Comparison of ENCODE assay signal across 1 cellular context in genomic region chr2:161871113-161871512, GRCh38.
TF ChIP-seq lines count a peak whose summit lies in the region.

No MANE protein-coding gene starts in this region.

TF ChIP-seq in HCT116, 20 proteins besides CTCF, POLR2A, EP300 and RAD21 (continued from another document):
- TF ChIP-seq SIN3A (IDR thresholded peaks at IDR 0.05; ENCODE audit: low read depth) (no peak), EZH2 (IDR thresholded peaks at IDR 0.05) (no peak), EZH2phosphoT487 (IDR thresholded peaks at IDR 0.05; ENCODE audit: borderline replicate concordance) (no peak), ZNF274 (IDR thresholded peaks at IDR 0.05; ENCODE audit: low read depth, low read length) (no peak), ZFX (IDR thresholded peaks at IDR 0.05) (no peak), EGR1 (IDR thresholded peaks at IDR 0.05; ENCODE audit: low read depth) (no peak), TCF7L2 (IDR thresholded peaks at IDR 0.05; ENCODE audit: borderline replicate concordance, extremely low read depth, insufficient read depth, insufficient read length) (no peak)
- TF ChIP-seq, protein P1, sequence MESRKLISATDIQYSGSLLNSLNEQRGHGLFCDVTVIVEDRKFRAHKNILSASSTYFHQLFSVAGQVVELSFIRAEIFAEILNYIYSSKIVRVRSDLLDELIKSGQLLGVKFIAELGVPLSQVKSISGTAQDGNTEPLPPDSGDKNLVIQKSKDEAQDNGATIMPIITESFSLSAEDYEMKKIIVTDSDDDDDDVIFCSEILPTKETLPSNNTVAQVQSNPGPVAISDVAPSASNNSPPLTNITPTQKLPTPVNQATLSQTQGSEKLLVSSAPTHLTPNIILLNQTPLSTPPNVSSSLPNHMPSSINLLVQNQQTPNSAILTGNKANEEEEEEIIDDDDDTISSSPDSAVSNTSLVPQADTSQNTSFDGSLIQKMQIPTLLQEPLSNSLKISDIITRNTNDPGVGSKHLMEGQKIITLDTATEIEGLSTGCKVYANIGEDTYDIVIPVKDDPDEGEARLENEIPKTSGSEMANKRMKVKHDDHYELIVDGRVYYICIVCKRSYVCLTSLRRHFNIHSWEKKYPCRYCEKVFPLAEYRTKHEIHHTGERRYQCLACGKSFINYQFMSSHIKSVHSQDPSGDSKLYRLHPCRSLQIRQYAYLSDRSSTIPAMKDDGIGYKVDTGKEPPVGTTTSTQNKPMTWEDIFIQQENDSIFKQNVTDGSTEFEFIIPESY (IDR thresholded peaks at IDR 0.05; ENCODE audit: extremely low read depth, insufficient replicate concordance, low read length) = no peak
